Comparison of ENCODE assay signal across 8 cellular contexts in genomic region chr18:7116832-7117389, GRCh38. TPM values are rescaled to one million over a fixed set of nuclear protein-coding genes. Genes with fewer than 3 reads are reported as not detected.
A peak's percentile ranks its signal among the peaks of the same experiment; 100 is the strongest.
DNase-seq lines count a peak whose midpoint lies in the region; ATAC-seq, FAIRE-seq and TF ChIP-seq lines count a peak whose summit lies in the region.

No MANE protein-coding gene starts in this region.

- no peak for FAIRE-seq in D721Med (lab: Jason Lieb, UNC)

- peak overlapping the region; percentile 62 for H3K4me3 ChIP-seq in endocrine pancreas (ENCODE audit: control insufficient read depth, insufficient read depth, low read length)
- peak overlapping the region; percentile 52 to 55 for H3K4me3 ChIP-seq in muscle layer of colon (ENCODE audit: low read depth in 1 of 2, low read length in 2 of 2)

- peaks cover 4% of the 10 kb centered on the region for H3K9me3 Mint-ChIP-seq in natural killer cell treated with Interleukin-12 subunit alpha and Interleukin-12 subunit beta and Interleukin-15 and Interleukin-18, amount 100 ng/mL, for 72 hours
- H3K9me3 Mint-ChIP-seq in natural killer cell: peaks cover 0 to 3% of the 10 kb centered on the region in 2 donors

- H3K36me3 ChIP-seq in endocrine pancreas (ENCODE audit: control insufficient read depth, insufficient read depth, low read length) (no peaks in the 10 kb centered on the region), muscle layer of colon (ENCODE audit: insufficient read depth, low read length) (no peaks in the 10 kb centered on the region)

- no peak for DNase-seq in natural killer cell treated with Interleukin-12 subunit alpha and Interleukin-12 subunit beta and Interleukin-15 and Interleukin-18, amount 100 ng/mL, for 72 hours (ENCODE audit: low spot score)
- DNase-seq in natural killer cell (no peak), D721Med (ENCODE audit: insufficient read length, low spot score) (no peak)
- no peak for DNase-seq in stimulated activated CD4-positive, alpha-beta T cell treated with anti-CD3 and anti-CD28 coated beads, Interleukin-12 subunit alpha, Interleukin-12 subunit beta, amount 100 ng/mL, for 4 hours
- DNase-seq in stimulated activated CD4-positive, alpha-beta T cell treated with anti-CD3 and anti-CD28 coated beads, Interleukin-1b, Interleukin-23, amount 100 ng/mL, for 48 hours: no peak

- no peak overlapping the region for H3K27ac Mint-ChIP-seq in natural killer cell treated with Interleukin-12 subunit alpha and Interleukin-12 subunit beta and Interleukin-15 and Interleukin-18, amount 100 ng/mL, for 72 hours
- no peak overlapping the region for H3K27ac Mint-ChIP-seq in natural killer cell

- H3K4me1 ChIP-seq in endocrine pancreas (ENCODE audit: control insufficient read depth, insufficient read depth, low read length) (peaks cover 3% of the 10 kb centered on the region), muscle layer of colon (ENCODE audit: insufficient read depth, low read length) (peaks cover 11% of the 10 kb centered on the region)

- intact Hi-C loops in natural killer cell (cut with micrococcal nuclease): no loop called here

- peak overlapping the region; percentile 32 for H3K4me3 Mint-ChIP-seq in natural killer cell treated with Interleukin-12 subunit alpha and Interleukin-12 subunit beta and Interleukin-15 and Interleukin-18, amount 100 ng/mL, for 72 hours
- no peak overlapping the region for H3K4me3 Mint-ChIP-seq in natural killer cell

- H3K27me3 Mint-ChIP-seq in natural killer cell treated with Interleukin-12 subunit alpha and Interleukin-12 subunit beta and Interleukin-15 and Interleukin-18, amount 100 ng/mL, for 72 hours: peaks cover 26 to 37% of the 10 kb centered on the region in 2 donors
- peaks cover 31 to 33% of the 10 kb centered on the region in 2 donors for H3K27me3 Mint-ChIP-seq in natural killer cell (ENCODE audit: low read depth in 2 of 2)

- TF ChIP-seq CTCF in natural killer cell (IDR thresholded peaks at IDR 0.05): no peak
- no peak for TF ChIP-seq CTCF in D721Med (IDR thresholded peaks at IDR 0.05; ENCODE audit: insufficient read depth, missing control alignments)

- peaks cover 6 to 7% of the 10 kb centered on the region in 2 donors for H3K4me1 Mint-ChIP-seq in natural killer cell treated with Interleukin-12 subunit alpha and Interleukin-12 subunit beta and Interleukin-15 and Interleukin-18, amount 100 ng/mL, for 72 hours (ENCODE audit: low read depth in 2 of 2)
- H3K4me1 Mint-ChIP-seq in natural killer cell: peaks cover 8% of the 10 kb centered on the region in 2 donors

- no peak for ATAC-seq in natural killer cell treated with Interleukin-12 subunit alpha and Interleukin-12 subunit beta and Interleukin-15 and Interleukin-18, amount 100 ng/mL, for 72 hours
- ATAC-seq in natural killer cell (no peak), HG02970 (IDR thresholded peaks at IDR 0.05; ENCODE audit: low FRiP score, unreplicated experiment) (no peak)

- H3K9me3 ChIP-seq in endocrine pancreas (ENCODE audit: control insufficient read depth, low read length) (no peaks in the 10 kb centered on the region), muscle layer of colon (ENCODE audit: low read length) (no peaks in the 10 kb centered on the region)

- H3K27ac ChIP-seq in muscle layer of colon (ENCODE audit: low read depth, low read length): no peak overlapping the region

- peaks cover 12% of the 10 kb centered on the region for H3K36me3 Mint-ChIP-seq in natural killer cell treated with Interleukin-12 subunit alpha and Interleukin-12 subunit beta and Interleukin-15 and Interleukin-18, amount 100 ng/mL, for 72 hours
- H3K36me3 Mint-ChIP-seq in natural killer cell: peaks cover 7% of the 10 kb centered on the region

- H3K27me3 ChIP-seq in endocrine pancreas (ENCODE audit: control insufficient read depth, insufficient read depth, low read length) (peaks cover 5% of the 10 kb centered on the region), muscle layer of colon (ENCODE audit: control insufficient read depth in 1 of 2, insufficient read depth in 2 of 2, low read length in 2 of 2) (peaks cover 21 to 52% of the 10 kb centered on the region in 2 donors)

- no peak overlapping the region for H3K9ac ChIP-seq in endocrine pancreas (ENCODE audit: control insufficient read depth, insufficient read depth, low read length)
- H3K9ac ChIP-seq in muscle layer of colon (ENCODE audit: low read length): no peak overlapping the region

RNA-seq across cellular contexts. Expression of gene LAMA1, which starts 0.7 kb away (rescaled TPM):
- not detected for total RNA-seq in natural killer cell treated with Interleukin-12 subunit alpha and Interleukin-12 subunit beta and Interleukin-15 and Interleukin-18, amount 100 ng/mL, for 72 hours
- not detected for total RNA-seq in natural killer cell
